In genomic region chr4:153488006-153488718, GRCh38 we compare ENCODE assay signal across 8 cellular contexts. TPM values are rescaled to one million over a fixed set of nuclear protein-coding genes. Genes with fewer than 3 reads are reported as not detected.
DNase-seq lines count a peak whose midpoint lies in the region; ATAC-seq and TF ChIP-seq lines count a peak whose summit lies in the region.

No MANE protein-coding gene starts in this region.

- ATAC-seq in GM19395 (IDR thresholded peaks at IDR 0.05; ENCODE audit: unreplicated experiment): peak; percentile 47
- peak; percentile 30 for ATAC-seq in HG03469 (IDR thresholded peaks at IDR 0.05; ENCODE audit: unreplicated experiment)

- peak overlapping the region; percentile 10 for H3K27ac Mint-ChIP-seq in endothelial cell (ENCODE audit: unreplicated experiment)

- H3K9ac ChIP-seq in skeletal muscle satellite cell (ENCODE audit: low read depth, low read length): peak overlapping the region; percentile 51

- CTCF ChIA-PET in AG04450 (lab: Charles Lee): no interaction called here

- H3K36me3 Mint-ChIP-seq in endothelial cell (ENCODE audit: low read depth, unreplicated experiment): peaks cover 6% of the 10 kb centered on the region

- TF ChIP-seq CTCF in AG04450 (IDR thresholded peaks at IDR 0.05; ENCODE audit: low read depth, low read length) (no peak), endothelial cell (IDR thresholded peaks at IDR 0.05; ENCODE audit: unreplicated experiment) (no peak)

- no peaks in the 10 kb centered on the region for H3K27me3 ChIP-seq in AG04450 (ENCODE audit: control insufficient read depth, insufficient read depth, low read length)
- H3K27me3 ChIP-seq in skeletal muscle satellite cell (ENCODE audit: control insufficient read depth, insufficient read depth, low read length): no peaks in the 10 kb centered on the region

- H3K4me1 Mint-ChIP-seq in endothelial cell (ENCODE audit: unreplicated experiment): peaks cover 36% of the 10 kb centered on the region

- peak overlapping the region; percentile 63 for H3K4me2 ChIP-seq in skeletal muscle satellite cell (ENCODE audit: low read length)

- H3K36me3 ChIP-seq in skeletal muscle satellite cell (ENCODE audit: insufficient read depth, low read length): no peaks in the 10 kb centered on the region

- H3K9me3 Mint-ChIP-seq in endothelial cell (ENCODE audit: unreplicated experiment): no peaks in the 10 kb centered on the region

- peaks cover 57% of the 10 kb centered on the region for H3K4me1 ChIP-seq in skeletal muscle satellite cell (ENCODE audit: control insufficient read depth, insufficient read depth, low read length)

- H3K4me3 Mint-ChIP-seq in endothelial cell (ENCODE audit: unreplicated experiment): peak overlapping the region; percentile 2

- peaks cover 9% of the 10 kb centered on the region for H3K27me3 Mint-ChIP-seq in endothelial cell (ENCODE audit: unreplicated experiment)

- POLR2A ChIA-PET in AG04450 (lab: Yijun Ruan, JAX): no interaction called here

- H3K9me3 ChIP-seq in AG04450 (ENCODE audit: control insufficient read depth, insufficient read depth, low read length): no peaks in the 10 kb centered on the region
- no peaks in the 10 kb centered on the region for H3K9me3 ChIP-seq in skeletal muscle satellite cell (replicated peaks; ENCODE audit: low read length)

- no peak for DNase-seq in AG04450 (ENCODE audit: low read depth, low spot score)
- peak; percentile 75 to 84 for DNase-seq in activated CD4-positive, alpha-beta T cell treated with anti-CD3 and anti-CD28 coated beads, Interleukin-2, amount 50 U/mL, for 48 hours
- no peak for DNase-seq in endothelial cell (ENCODE audit: low spot score)
- no peak for DNase-seq in NCI-H748 (lab: John Stamatoyannopoulos, UW; ENCODE audit: unreplicated experiment)
- no peak for DNase-seq in NCI-H1417 (lab: John Stamatoyannopoulos, UW)

- peak overlapping the region; percentile 47 for H3K27ac ChIP-seq in AG04450 (ENCODE audit: low read depth, low read length)

- no peak overlapping the region for H3K4me3 ChIP-seq in AG04450 (ENCODE audit: low read depth, low read length)
- H3K4me3 ChIP-seq in skeletal muscle satellite cell (ENCODE audit: low read length): peak overlapping the region; percentile 28

RNA-seq across cellular contexts. Expression of gene TMEM131L, which starts 22.0 kb away (rescaled TPM):
- 13.2 and 15.5 TPM in 2 replicates for polyA plus RNA-seq in AG04450 (2011; rRNA removed)
- 22.9 and 25.9 TPM in 2 replicates for polyA minus RNA-seq in AG04450 (2011; rRNA and poly(A)+ RNA removed)
- 29.8 TPM for total RNA-seq in endothelial cell (ENCODE audit: unreplicated experiment)
- 7.2 and 11.2 TPM in 2 replicates for total RNA-seq in skeletal muscle satellite cell (2012; rRNA removed)

Comparison
In these comparisons a context has a peak if more than half of its experiments do, and no peak if none do; other contexts are left out.
1. DNase-seq: peak in activated CD4-positive, alpha-beta T cell treated with anti-CD3 and anti-CD28 coated beads, Interleukin-2, amount 50 U/mL, for 48 hours (2 of 2); none in AG04450 (single experiment), endothelial cell (single experiment), NCI-H748 (single experiment) and NCI-H1417 (0 of 3).